In genomic region chr4:37693450-37694190, GRCh38 we compare ENCODE assay signal across 1 cellular context.
A peak's percentile ranks its signal among the peaks of the same experiment; 100 is the strongest.
TF ChIP-seq lines count a peak whose summit lies in the region.

No MANE protein-coding gene starts in this region.

TF ChIP-seq in IMR-90, 13 proteins besides CTCF, POLR2A, EP300 and RAD21 (continued from another document):
- TF ChIP-seq USF2 (IDR thresholded peaks at IDR 0.05; ENCODE audit: low read depth, low read length) = no peak
- peak; percentile 61 for TF ChIP-seq MAZ (IDR thresholded peaks at IDR 0.05; ENCODE audit: borderline replicate concordance, low read depth, low read length)
- TF ChIP-seq CEBPB (IDR thresholded peaks at IDR 0.05; ENCODE audit: low read depth, low read length) = peak; percentile 17; the same call in 1 of the 2 replicates
- 0 out of 2 replicates have a peak, but pooled peaks have one; percentile 2 for TF ChIP-seq MAFK (IDR thresholded peaks at IDR 0.05; ENCODE audit: low read depth, low read length)
- TF ChIP-seq BHLHE40 (IDR thresholded peaks at IDR 0.05; ENCODE audit: low read depth, low read length) = peak; percentile 57; the same call in 1 of the 2 replicates
